Comparison of ENCODE assay signal across 14 cellular contexts in genomic region chr6:11410539-11411307, GRCh38.
DNase-seq lines count a peak whose midpoint lies in the region; ATAC-seq, FAIRE-seq and TF ChIP-seq lines count a peak whose summit lies in the region.
"Had no signal": no experiment of that assay in that cellular context is flagged by ENCODE, and none has a peak within 500 bp of the region (broad histone marks: within the 10 kb centered on the region; RNA-seq: fewer than 3 reads in every experiment).

No MANE protein-coding gene starts in this region.

- POLR2A ChIA-PET in A549 (lab: Yijun Ruan, JAX) = interaction anchor here (0.9 kb wide), 1 partner anchor 95 kb away, joined by 3 read pairs; no protein-coding TSS in a partner anchor
- POLR2A ChIA-PET in activated naive CD8-positive, alpha-beta T cell treated with anti-CD3 and anti-CD28 coated beads, Interleukin-2, amount 10 ng/mL, durations not matched to agents 7 days and 5 days (lab: Charles Lee) = interaction anchor here (0.6 kb wide), 1 partner anchor 40 kb away, joined by 4 read pairs; no protein-coding TSS in a partner anchor

- peaks cover 3% of the 10 kb centered on the region for H3K9me3 Mint-ChIP-seq in activated naive CD8-positive, alpha-beta T cell treated with anti-CD3 and anti-CD28 coated beads, Interleukin-2, amount 10 ng/mL, durations not matched to agents 7 days and 5 days

- peaks cover 41% of the 10 kb centered on the region for H3K4me1 Mint-ChIP-seq in activated naive CD8-positive, alpha-beta T cell treated with anti-CD3 and anti-CD28 coated beads, Interleukin-2, amount 10 ng/mL, durations not matched to agents 7 days and 5 days

- no peak for TF ChIP-seq RAD21 in A549 (conservative IDR thresholded peaks at IDR 0.05 in 1 of 2, IDR thresholded peaks at IDR 0.05 in 1 of 2)

- H3K4me3 Mint-ChIP-seq in activated naive CD8-positive, alpha-beta T cell treated with anti-CD3 and anti-CD28 coated beads, Interleukin-2, amount 10 ng/mL, durations not matched to agents 7 days and 5 days = no peak overlapping the region
- H3K4me3 Mint-ChIP-seq: CD4-positive, alpha-beta memory T cell had no signal

- ATAC-seq in A549 (no peak), GM18508 (IDR thresholded peaks at IDR 0.05; ENCODE audit: insufficient read depth, unreplicated experiment) (peak; percentile 49), HG03442 (IDR thresholded peaks at IDR 0.05; ENCODE audit: unreplicated experiment) (peak; percentile 57)
- ATAC-seq in activated naive CD8-positive, alpha-beta T cell treated with anti-CD3 and anti-CD28 coated beads, Interleukin-2, amount 10 ng/mL, durations not matched to agents 7 days and 5 days (ENCODE audit: low read depth) = no peak

- H3K4me1 ChIP-seq in A549 = peaks cover 26% of the 10 kb centered on the region; the same call in 2 of the 3 replicates

- no peaks in the 10 kb centered on the region for H3K9me3 ChIP-seq in A549
- H3K9me3 ChIP-seq: esophagus muscularis mucosa had no signal

- no peak for TF ChIP-seq POLR2A in A549 (IDR thresholded peaks at IDR 0.05; ENCODE audit: low read length)

- H3K36me3 Mint-ChIP-seq in activated naive CD8-positive, alpha-beta T cell treated with anti-CD3 and anti-CD28 coated beads, Interleukin-2, amount 10 ng/mL, durations not matched to agents 7 days and 5 days = peaks cover 7% of the 10 kb centered on the region
- H3K36me3 Mint-ChIP-seq: CD4-positive, alpha-beta memory T cell had no signal

- H3K4me2 ChIP-seq in A549 = no peak overlapping the region
- H3K4me2 ChIP-seq: KMS-11 had no signal

- FAIRE-seq in A549 (lab: Jason Lieb, UNC) = no peak

- peak overlapping the region; percentile 71 for H3K27ac Mint-ChIP-seq in activated naive CD8-positive, alpha-beta T cell treated with anti-CD3 and anti-CD28 coated beads, Interleukin-2, amount 10 ng/mL, durations not matched to agents 7 days and 5 days

- H3K4me3 ChIP-seq in A549 = no peak overlapping the region
- H3K4me3 ChIP-seq: esophagus muscularis mucosa had no signal

- TF ChIP-seq CTCF in A549 (IDR thresholded peaks at IDR 0.05) = no peak

- no peak for TF ChIP-seq EP300 in A549 (IDR thresholded peaks at IDR 0.05)

- CTCF ChIA-PET in A549 (lab: Yijun Ruan, JAX) = no interaction called here

- no peaks in the 10 kb centered on the region for H3K27me3 Mint-ChIP-seq in activated naive CD8-positive, alpha-beta T cell treated with anti-CD3 and anti-CD28 coated beads, Interleukin-2, amount 10 ng/mL, durations not matched to agents 7 days and 5 days
- H3K27me3 Mint-ChIP-seq: CD4-positive, alpha-beta memory T cell had no signal

- DNase-seq in A549 (ENCODE audit: low read depth in 1 of 2, low spot score in 1 of 2) = no peak
- DNase-seq in activated naive CD8-positive, alpha-beta T cell treated with anti-CD3 and anti-CD28 coated beads, Interleukin-2, amount 10 ng/mL, durations not matched to agents 7 days and 5 days = no peak
- DNase-seq in SIG-M5 treated with dmso at 0.1 percent for 504 hours (lab: John Stamatoyannopoulos, UW; ENCODE audit: unreplicated experiment) = no peak
- no peak for DNase-seq in cortex of kidney (lab: John Stamatoyannopoulos, UW)
- DNase-seq in DMS53 treated with DMSO at 0.1 percent for 48 hours (lab: John Stamatoyannopoulos, UW; ENCODE audit: unreplicated experiment) = no peak
- DNase-seq in C1 segment of cervical spinal cord (lab: John Stamatoyannopoulos, UW) = no peak
- DNase-seq: brain microvascular endothelial cell; CD4-positive, alpha-beta memory T cell; NCI-H226; SHP77 had no signal

- H3K27ac ChIP-seq in A549 = peak overlapping the region; percentile 27 to 75; a peak in 4 of 6 replicates
- H3K27ac ChIP-seq: brain microvascular endothelial cell, KMS-11 had no signal

- 72% methylated on average over 4 of the region's 4 CpGs for WGBS in A549 (ENCODE audit: missing lambda C conversion rate)

TF ChIP-seq in A549, 52 proteins besides CTCF, POLR2A, EP300 and RAD21:
- no peak for TF ChIP-seq JUN (IDR thresholded peaks at IDR 0.05)
- TF ChIP-seq HES2 (IDR thresholded peaks at IDR 0.05) = no peak
- TF ChIP-seq POLR2AphosphoS2 (conservative IDR thresholded peaks at IDR 0.05; ENCODE audit: low read length) = no peak
- no peak for TF ChIP-seq NR3C1 (IDR thresholded peaks at IDR 0.05)
- no peak for TF ChIP-seq REST (IDR thresholded peaks at IDR 0.05)
- no peak for TF ChIP-seq BCL3 (IDR thresholded peaks at IDR 0.05)
- no peak for TF ChIP-seq ELK1 (IDR thresholded peaks at IDR 0.05; ENCODE audit: low read depth, low read length)
- no peak for TF ChIP-seq RCOR1 (IDR thresholded peaks at IDR 0.05; ENCODE audit: low read depth, low read length)
- no peak for TF ChIP-seq SREBF2 (IDR thresholded peaks at IDR 0.05)
- TF ChIP-seq TP53 (CRISPR knock-in tag; IDR thresholded peaks at IDR 0.05) = no peak
- TF ChIP-seq ZSCAN20 (CRISPR knock-in tag; IDR thresholded peaks at IDR 0.05) = no peak
- TF ChIP-seq BHLHE40 (IDR thresholded peaks at IDR 0.05; ENCODE audit: low read depth, low read length) = no peak

Comparison
In these comparisons a context has a peak if more than half of its experiments do, and no peak if none do; other contexts are left out.
1. ATAC-seq: peak in GM18508 (single experiment) and HG03442 (single experiment); none in A549 (0 of 2) and activated naive CD8-positive, alpha-beta T cell treated with anti-CD3 and anti-CD28 coated beads, Interleukin-2, amount 10 ng/mL, durations not matched to agents 7 days and 5 days (single experiment).